Comparison of ENCODE assay signal across 1 cellular context in genomic region chr16:27748868-27749546, GRCh38.
A peak's percentile ranks its signal among the peaks of the same experiment; 100 is the strongest.
TF ChIP-seq lines count a peak whose summit lies in the region.

No MANE protein-coding gene starts in this region.

TF ChIP-seq in WTC11, 78 proteins besides CTCF, POLR2A, EP300 and RAD21 (continued from another document):
- TF ChIP-seq PRDM15 (CRISPR knock-in tag; IDR thresholded peaks at IDR 0.05) (no peak), ZNF219 (CRISPR knock-in tag; IDR thresholded peaks at IDR 0.05; ENCODE audit: borderline replicate concordance) (no peak), USF2 (CRISPR knock-in tag; IDR thresholded peaks at IDR 0.05) (peak; percentile 91), MAX (CRISPR knock-in tag; IDR thresholded peaks at IDR 0.05) (no peak)
